ENCODE assay signal across 8 cellular contexts in genomic region chr17:44071198-44071520, GRCh38. TPM values are rescaled to one million over a fixed set of nuclear protein-coding genes. Genes with fewer than 3 reads are reported as not detected.
DNase-seq lines count a peak whose midpoint lies in the region; ATAC-seq and TF ChIP-seq lines count a peak whose summit lies in the region.

No MANE protein-coding gene starts in this region.

- WGBS in adipose tissue, 3 donors = 2 to 6% (median 5%) methylated on average over 3 of the region's 3 CpGs
- 5% methylated on average over 3 of the region's 3 CpGs for WGBS in lung, 2 donors

- peaks cover 6 to 32% of the 10 kb centered on the region in 2 experiments for H3K36me3 ChIP-seq in HEK293 (ENCODE audit: control insufficient read depth in 2 of 2, insufficient read depth in 1 of 2, low read length in 2 of 2)
- H3K36me3 ChIP-seq in lung (ENCODE audit: control insufficient read depth in 2 of 2, insufficient read depth in 2 of 2, low read length in 2 of 2) = peaks cover 0 to 19% of the 10 kb centered on the region in 2 donors
- peaks cover 21% of the 10 kb centered on the region for H3K36me3 ChIP-seq in upper lobe of right lung

- H3K4me3 ChIP-seq in HEK293 (ENCODE audit: low read depth, low read length) = peak overlapping the region; percentile 50
- peak overlapping the region; percentile 57 for H3K4me3 ChIP-seq in lung
- H3K4me3 ChIP-seq in upper lobe of right lung = peak overlapping the region; percentile 76

- ATAC-seq in lung (ENCODE audit: insufficient read depth, low FRiP score) = no peak
- ATAC-seq in upper lobe of right lung = no peak
- no peak for ATAC-seq in HG03139 (IDR thresholded peaks at IDR 0.05; ENCODE audit: unreplicated experiment)
- ATAC-seq in GM21576 (IDR thresholded peaks at IDR 0.05; ENCODE audit: unreplicated experiment) = no peak

- POLR2A ChIA-PET in HEK293 (lab: Yijun Ruan, JAX) = interaction anchor here (0.5 to 1.8 kb wide), 9 partner anchors 15 to 115 kb away, joined by 3 to 14 read pairs (median 4); partner anchors contain the start of genes HDAC5 and TMUB2

- CTCF ChIA-PET in HEK293 (lab: Yijun Ruan, JAX) = interaction anchor here (0.6 to 2.7 kb wide), 7 partner anchors 12 to 274 kb away, joined by 3 to 10 read pairs (median 3); partner anchors contain the start of genes HDAC5 and MPP2

- H3K9me3 ChIP-seq in HEK293 (ENCODE audit: control insufficient read depth, insufficient read depth, low read depth, low read length) = no peaks in the 10 kb centered on the region
- no peaks in the 10 kb centered on the region for H3K9me3 ChIP-seq in lung (ENCODE audit: control insufficient read depth in 2 of 2, insufficient read depth in 1 of 2, low read length in 1 of 2)
- no peaks in the 10 kb centered on the region for H3K9me3 ChIP-seq in upper lobe of right lung

- TF ChIP-seq CTCF in HEK293 (tag by site-specific recombination; IDR thresholded peaks at IDR 0.05) = no peak
- TF ChIP-seq CTCF in lung (IDR thresholded peaks at IDR 0.05; ENCODE audit: control extremely low read depth, extremely low read depth) = no peak
- TF ChIP-seq CTCF in upper lobe of right lung (IDR thresholded peaks at IDR 0.05) = no peak

- H3K4me1 ChIP-seq in HEK293 (ENCODE audit: control insufficient read depth, insufficient read depth, low read length) = peaks cover 12% of the 10 kb centered on the region
- peaks cover 4 to 9% of the 10 kb centered on the region in 2 donors for H3K4me1 ChIP-seq in lung (ENCODE audit: control insufficient read depth in 2 of 2, insufficient read depth in 2 of 2, low read length in 2 of 2)
- peaks cover 29% of the 10 kb centered on the region for H3K4me1 ChIP-seq in upper lobe of right lung

- H3K27ac ChIP-seq in HEK293 (ENCODE audit: extremely low read depth, low read depth, low read length) (peak overlapping the region; percentile 97), adipose tissue (ENCODE audit: low read depth, low read length) (peak overlapping the region; percentile 71), lung (ENCODE audit: low read depth in 1 of 2, low read length in 1 of 2) (peak overlapping the region; percentile 93 to 94), upper lobe of right lung (peak overlapping the region; percentile 85)

- H3K27me3 ChIP-seq in lung (ENCODE audit: control insufficient read depth, insufficient read depth) (no peaks in the 10 kb centered on the region), upper lobe of right lung (no peaks in the 10 kb centered on the region)

- DNase-seq in AG08395 (ENCODE audit: low spot score) (peak; percentile 71), lung (ENCODE audit: low spot score) (no peak), upper lobe of right lung (no peak), Ammon's horn (ENCODE audit: low spot score) (no peak)

- intact Hi-C loops in upper lobe of right lung (cut with DNase I) = no loop called here

TF ChIP-seq in HEK293, 187 proteins besides CTCF, POLR2A, EP300 and RAD21:
- TF ChIP-seq ZNF76 (tag by site-specific recombination; IDR thresholded peaks at IDR 0.05; ENCODE audit: borderline replicate concordance, low read depth) (0 out of 2 replicates have a peak, but pooled peaks have one; percentile 11), ZNF660 (tag by site-specific recombination; IDR thresholded peaks at IDR 0.05) (0 out of 2 replicates have a peak, but pooled peaks have one; percentile 5), KLF16 (tag by site-specific recombination; IDR thresholded peaks at IDR 0.05) (0 out of 2 replicates have a peak, but pooled peaks have one; percentile 17), MEIS1 (CRISPR knock-in tag; IDR thresholded peaks at IDR 0.05; ENCODE audit: borderline replicate concordance) (no peak), PBX3 (CRISPR knock-in tag; IDR thresholded peaks at IDR 0.05) (no peak), ZNF670 (tag by site-specific recombination; IDR thresholded peaks at IDR 0.05; ENCODE audit: low read depth) (no peak), ZNF692 (tag by site-specific recombination; IDR thresholded peaks at IDR 0.05) (peak; percentile 9; the same call in 1 of the 2 replicates), ZNF362 (tag by site-specific recombination; IDR thresholded peaks at IDR 0.05) (0 out of 2 replicates have a peak, but pooled peaks have one; percentile 42), ZBTB17 (tag by site-specific recombination; IDR thresholded peaks at IDR 0.05) (peak; percentile 89)
TF ChIP-seq in HEK293: peak in this region for 6.

RNA-seq across cellular contexts. Expression of gene G6PC3, which starts 0.6 kb away (rescaled TPM):
- polyA plus RNA-seq in adipose tissue (10 to 100 TPM; 39.4 to 85.3 (median 39.5) TPM), lung (10 to 100 TPM; 84.8 to 87.4 TPM)
- total RNA-seq in lung (10 to 100 TPM; 21.2 to 74.6 TPM), upper lobe of right lung (39.7 TPM)

RNA-seq across cellular contexts. Expression of gene LSM12, which starts 4.7 kb away (rescaled TPM):
- polyA plus RNA-seq in adipose tissue (10 to 100 TPM; 13.7 to 30.6 (median 28.6) TPM), lung (10 to 100 TPM; 25.8 to 54.6 TPM)
- total RNA-seq in lung (10 to 100 TPM; 14.8 to 45.3 TPM), upper lobe of right lung (39.8 TPM)

RNA-seq across cellular contexts. Expression of gene HDAC5, which starts 52.3 kb away (rescaled TPM):
- polyA plus RNA-seq in adipose tissue (10 to 100 TPM; 19.3 to 37.6 (median 34.1) TPM), lung (10 to 100 TPM; 29.6 to 39.0 TPM)
- total RNA-seq in lung (10 to 100 TPM; 33.8 to 77.4 TPM), upper lobe of right lung (55.3 TPM)

RNA-seq across cellular contexts. Expression of gene TMEM101, which starts 56.4 kb away (rescaled TPM):
- 10 to 100 TPM; 18.7 to 35.4 (median 22.9) TPM for polyA plus RNA-seq in adipose tissue
- 10 to 100 TPM; 32.9 to 33.3 TPM for total RNA-seq in lung
- 10 to 100 TPM; 28.7 to 43.5 TPM for polyA plus RNA-seq in lung
- 27.4 TPM for total RNA-seq in upper lobe of right lung
